10 cellular contexts compared by ENCODE assay signal in genomic region chr2:1538663-1539062, GRCh38.
DNase-seq lines count a peak whose midpoint lies in the region; ATAC-seq, FAIRE-seq and TF ChIP-seq lines count a peak whose summit lies in the region.
"Had no signal": no experiment of that assay in that cellular context is flagged by ENCODE, and none has a peak within 500 bp of the region (broad histone marks: within the 10 kb centered on the region; RNA-seq: fewer than 3 reads in every experiment).

No MANE protein-coding gene starts in this region.

- DNase-seq in AG09319 (ENCODE audit: extremely low read depth, low read depth) (no peak), GM12891 (ENCODE audit: insufficient read length, low spot score) (peak; percentile 59), RKO (ENCODE audit: low spot score) (peak; percentile 36), hepatocyte (ENCODE audit: low spot score) (peak; percentile 45), hypothalamus (lab: John Stamatoyannopoulos, UW) (no peak), COLO829 (ENCODE audit: low spot score) (no peak), GM03348 (ENCODE audit: low spot score) (no peak)
- DNase-seq: activated T-cell treated with anti-CD3 and anti-CD28 coated beads for 4 hours had no signal

- no peaks in the 10 kb centered on the region for H3K79me2 ChIP-seq in hepatocyte

- no peak overlapping the region for H3K27ac ChIP-seq in hepatocyte

- H3K4me2 ChIP-seq in hepatocyte = no peak overlapping the region

- peak; percentile 51 for FAIRE-seq in GM12891 (lab: Jason Lieb, UNC)
- FAIRE-seq: K562 had no signal

- no peak for TF ChIP-seq POLR2A in GM12891 (IDR thresholded peaks at IDR 0.05; ENCODE audit: low read depth, low read length)

- H3K4me1 ChIP-seq in hepatocyte (ENCODE audit: insufficient read depth) = no peaks in the 10 kb centered on the region

- ATAC-seq in GM18519 (IDR thresholded peaks at IDR 0.05; ENCODE audit: low FRiP score, unreplicated experiment) = no peak
- ATAC-seq: K562 had no signal

- H3K9me2 ChIP-seq in hepatocyte (replicated peaks; ENCODE audit: insufficient read depth) = no peaks in the 10 kb centered on the region

- TF ChIP-seq CTCF in AG09319 (IDR thresholded peaks at IDR 0.05; ENCODE audit: low read depth, low read length) = peak; percentile 8
- peak; percentile 29 for TF ChIP-seq CTCF in hepatocyte (IDR thresholded peaks at IDR 0.05; ENCODE audit: poor library complexity)

- H3K9me3 ChIP-seq in hepatocyte (ENCODE audit: low read depth) = no peaks in the 10 kb centered on the region

- WGBS in hepatocyte (ENCODE audit: low lambda C conversion rate, missing lambda C conversion rate) = 51% methylated on average over 10 of the region's 10 CpGs

- no peaks in the 10 kb centered on the region for H4K20me1 ChIP-seq in hepatocyte (ENCODE audit: insufficient read depth, poor library complexity, severe bottlenecking)

- H2AFZ ChIP-seq in hepatocyte = no peak overlapping the region

- H3K36me3 ChIP-seq in hepatocyte (replicated peaks; ENCODE audit: insufficient read depth, low read depth) = no peaks in the 10 kb centered on the region

- H3K27me3 ChIP-seq in hepatocyte = no peaks in the 10 kb centered on the region

- H3K4me3 ChIP-seq in hepatocyte = no peak overlapping the region
- H3K4me3 ChIP-seq: K562 had no signal

TF ChIP-seq in GM12891, 5 proteins besides CTCF, POLR2A, EP300 and RAD21:
- no peak for TF ChIP-seq TAF1 (IDR thresholded peaks at IDR 0.05; ENCODE audit: low read depth, low read length)
- no peak for TF ChIP-seq POLR2AphosphoS5 (IDR thresholded peaks at IDR 0.05; ENCODE audit: low read depth, low read length)
- TF ChIP-seq PAX5 (IDR thresholded peaks at IDR 0.05; ENCODE audit: insufficient read depth, low read length, severe bottlenecking) = no peak
- no peak for TF ChIP-seq SPI1 (IDR thresholded peaks at IDR 0.05; ENCODE audit: low read depth, low read length)
- no peak for TF ChIP-seq POU2F2 (IDR thresholded peaks at IDR 0.05; ENCODE audit: low read depth, low read length)

Comparison
In these comparisons a context has a peak if more than half of its experiments do, and no peak if none do; other contexts are left out.
1. DNase-seq: peak in GM12891 (single experiment), RKO (single experiment) and hepatocyte (single experiment); none in AG09319 (single experiment), hypothalamus (0 of 51), COLO829 (single experiment) and GM03348 (single experiment).